Comparison of ENCODE assay signal across 22 cellular contexts in genomic region chr11:83717551-83717950, GRCh38.
DNase-seq lines count a peak whose midpoint lies in the region; TF ChIP-seq lines count a peak whose summit lies in the region.
"Had no signal": no experiment of that assay in that cellular context is flagged by ENCODE, and none has a peak within 500 bp of the region (broad histone marks: within the 10 kb centered on the region; RNA-seq: fewer than 3 reads in every experiment).

No MANE protein-coding gene starts in this region.

- H3K4me3 ChIP-seq in mammary epithelial cell (replicated peaks in 1 of 3; ENCODE audit: insufficient read depth in 1 of 3, low read depth in 2 of 3, low read length in 3 of 3) (no peak overlapping the region), HAP-1 (no peak overlapping the region)
- H3K4me3 ChIP-seq: BLaER1 treated with 17β-estradiol and CSF1 and Interleukin-3, amounts not matched to agents 10 nM and 100 nM; upper lobe of left lung had no signal

- H3K4me1 ChIP-seq in mammary epithelial cell (ENCODE audit: insufficient read depth, low read length), result no peaks in the 10 kb centered on the region
- H3K4me1 ChIP-seq in HAP-1, result no peaks in the 10 kb centered on the region
- H3K4me1 ChIP-seq: BLaER1 treated with 17β-estradiol and CSF1 and Interleukin-3, amounts not matched to agents 10 nM and 100 nM; upper lobe of left lung had no signal

- no peak overlapping the region for H3K27ac ChIP-seq in mammary epithelial cell (ENCODE audit: insufficient read depth, low read depth, low read length)
- H3K27ac ChIP-seq: BLaER1 treated with 17β-estradiol and CSF1 and Interleukin-3, amounts not matched to agents 10 nM and 100 nM; parathyroid adenoma; upper lobe of left lung had no signal

- dilution Hi-C loops in mammary epithelial cell (cut with HindIII; ENCODE audit: low sequenced_read_pairs), result no loop called here

- no peak overlapping the region for H3K4me3 Mint-ChIP-seq in MCF 10A (ENCODE audit: unreplicated experiment)
- H3K4me3 Mint-ChIP-seq: activated CD4-positive, alpha-beta T cell treated with anti-CD3 and anti-CD28 coated beads for 36 hours; activated naive CD4-positive, alpha-beta T cell treated with anti-CD3 and anti-CD28 coated beads for 36 hours; nephron; T-cell had no signal

- no peaks in the 10 kb centered on the region for H3K79me2 ChIP-seq in mammary epithelial cell (ENCODE audit: insufficient read depth, low read length)
- H3K79me2 ChIP-seq: parathyroid adenoma had no signal

- BruUV-seq in MCF 10A (replicated peaks; lab: Mats Ljungman, UMichigan), result no TSS peak
- no TSS peak for BruUV-seq in mammary epithelial cell (replicated peaks; lab: Mats Ljungman, UMichigan)

- H3K36me3 Mint-ChIP-seq in MCF 10A (ENCODE audit: insufficient read depth, unreplicated experiment), result no peaks in the 10 kb centered on the region
- H3K36me3 Mint-ChIP-seq: T-cell had no signal

- H3K36me3 ChIP-seq in mammary epithelial cell (ENCODE audit: insufficient read depth, low read length), result no peaks in the 10 kb centered on the region
- no peaks in the 10 kb centered on the region for H3K36me3 ChIP-seq in HAP-1 (replicated peaks)
- H3K36me3 ChIP-seq: BLaER1 treated with 17β-estradiol and CSF1 and Interleukin-3, amounts not matched to agents 10 nM and 100 nM; upper lobe of left lung had no signal

- no peak overlapping the region for H2AFZ ChIP-seq in mammary epithelial cell (ENCODE audit: low read depth, low read length)
- H2AFZ ChIP-seq: parathyroid adenoma had no signal

- TF ChIP-seq CTCF in MCF 10A (IDR thresholded peaks at IDR 0.05; ENCODE audit: unreplicated experiment) (no peak), mammary epithelial cell (conservative IDR thresholded peaks at IDR 0.05 in 1 of 2, IDR thresholded peaks at IDR 0.05 in 1 of 2; ENCODE audit: extremely low read depth in 1 of 2, insufficient read depth in 1 of 2, low read depth in 1 of 2, low read length in 2 of 2) (no peak)

- no peak overlapping the region for H3K27ac Mint-ChIP-seq in MCF 10A (ENCODE audit: low read depth, unreplicated experiment)
- H3K27ac Mint-ChIP-seq: activated CD4-positive, alpha-beta T cell treated with anti-CD3 and anti-CD28 coated beads for 36 hours; activated naive CD4-positive, alpha-beta T cell treated with anti-CD3 and anti-CD28 coated beads for 36 hours; nephron; T-cell had no signal

- H3K27me3 ChIP-seq in mammary epithelial cell (ENCODE audit: insufficient read depth, low read length) (no peaks in the 10 kb centered on the region), HAP-1 (ENCODE audit: low read depth) (no peaks in the 10 kb centered on the region)
- H3K27me3 ChIP-seq: BLaER1 treated with 17β-estradiol and CSF1 and Interleukin-3, amounts not matched to agents 10 nM and 100 nM; upper lobe of left lung had no signal

- WGBS in mammary epithelial cell (ENCODE audit: low coverage, missing lambda C conversion rate), result 76% methylated on average over 3 of the region's 3 CpGs

- H3K27me3 Mint-ChIP-seq in MCF 10A (ENCODE audit: insufficient read depth, unreplicated experiment), result peaks cover 18% of the 10 kb centered on the region

- H3K9me3 ChIP-seq in mammary epithelial cell (replicated peaks; ENCODE audit: insufficient read depth, low read length), result no peaks in the 10 kb centered on the region
- H3K9me3 ChIP-seq in HAP-1, result no peaks in the 10 kb centered on the region
- H3K9me3 ChIP-seq: BLaER1 treated with 17β-estradiol and CSF1 and Interleukin-3, amounts not matched to agents 10 nM and 100 nM; upper lobe of left lung had no signal

- no peaks in the 10 kb centered on the region for H4K20me1 ChIP-seq in mammary epithelial cell (ENCODE audit: insufficient read depth, low read length)
- H4K20me1 ChIP-seq: BLaER1 treated with 17β-estradiol and CSF1 and Interleukin-3, amounts not matched to agents 10 nM and 100 nM had no signal

- in situ Hi-C loops in mammary epithelial cell (cut with MboI; ENCODE audit: low sequenced_read_pairs in 2 of 2), result no loop called here
- in situ Hi-C loops in HAP-1 (cut with MboI; ENCODE audit: low sequenced_read_pairs), result no loop called here

- peaks cover 17% of the 10 kb centered on the region for H3K4me1 Mint-ChIP-seq in MCF 10A (ENCODE audit: insufficient read depth, unreplicated experiment)
- H3K4me1 Mint-ChIP-seq: activated CD4-positive, alpha-beta T cell treated with anti-CD3 and anti-CD28 coated beads for 36 hours; T-cell had no signal

- intact Hi-C loops in MCF 10A (cut with micrococcal nuclease), result no loop called here
- intact Hi-C loops in mammary epithelial cell (cut with micrococcal nuclease), result no loop called here

- no peak overlapping the region for H3K4me2 ChIP-seq in mammary epithelial cell (ENCODE audit: insufficient read depth, low read depth, low read length)
- H3K4me2 ChIP-seq: BLaER1 treated with 17β-estradiol and CSF1 and Interleukin-3, amounts not matched to agents 10 nM and 100 nM had no signal

- H3K9me3 Mint-ChIP-seq in MCF 10A (ENCODE audit: unreplicated experiment), result no peaks in the 10 kb centered on the region
- H3K9me3 Mint-ChIP-seq: activated naive CD4-positive, alpha-beta T cell treated with anti-CD3 and anti-CD28 coated beads for 36 hours; nephron had no signal

- POLR2A ChIA-PET in MCF 10A (lab: Yijun Ruan, JAX), result interaction anchor here (1.4 kb wide), 1 partner anchor 8 kb away, joined by 4 read pairs; no protein-coding TSS in a partner anchor

- no peak overlapping the region for H3K9ac ChIP-seq in mammary epithelial cell (ENCODE audit: insufficient read depth, low read length)
- H3K9ac ChIP-seq: BLaER1 treated with 17β-estradiol and CSF1 and Interleukin-3, amounts not matched to agents 10 nM and 100 nM; parathyroid adenoma had no signal

- CTCF ChIA-PET in MCF 10A (lab: Yijun Ruan, JAX), result interaction anchor here (0.7 to 1.2 kb wide), 3 partner anchors 13 to 102 kb away, joined by 3 to 5 read pairs (median 3); no protein-coding TSS in a partner anchor
- CTCF ChIA-PET in mammary epithelial cell (lab: Charles Lee; ENCODE audit: low non-redundant PET), result no interaction called here

- peak; percentile 5 for DNase-seq in MCF 10A (ENCODE audit: unreplicated experiment)
- DNase-seq in mammary epithelial cell, result no peak
- DNase-seq in SW480 (ENCODE audit: low spot score), result peak; percentile 21
- peak; percentile 88 for DNase-seq in islet precursor cell
- no peak for DNase-seq in NCI-H82 treated with DMSO at 0.1 percent for 48 hours (lab: John Stamatoyannopoulos, UW; ENCODE audit: unreplicated experiment)
- DNase-seq in HAP-1 (ENCODE audit: low spot score in 2 of 2), result no peak
- DNase-seq in NOMO-1 treated with dmso at 0.1 percent for 144 hours (lab: John Stamatoyannopoulos, UW; ENCODE audit: unreplicated experiment), result no peak
- DNase-seq in NOMO-1 treated with DMSO at 0.1 percent for 48 hours (lab: John Stamatoyannopoulos, UW; ENCODE audit: unreplicated experiment), result no peak
- DNase-seq: activated CD4-positive, alpha-beta T cell treated with anti-CD3 and anti-CD28 coated beads for 36 hours; activated naive CD4-positive, alpha-beta T cell treated with anti-CD3 and anti-CD28 coated beads for 36 hours; activated T-cell treated with anti-CD3 and anti-CD28 coated beads, Interleukin-2, amount 50 U/mL, for 48 hours; amygdala; central memory CD4-positive, alpha-beta T cell; NCI-H1436; NCI-H2171 treated with DMSO at 0.1 percent for 48 hours; NCI-H524 treated with DMSO at 0.1 percent for 48 hours; SHP77 treated with DMSO at 0.1 percent for 48 hours; T-cell; upper lobe of left lung had no signal

Comparison
In these comparisons a context has a peak if more than half of its experiments do, and no peak if none do; other contexts are left out.
1. DNase-seq: peak in MCF 10A (single experiment), SW480 (single experiment) and islet precursor cell (single experiment); none in mammary epithelial cell (single experiment), NCI-H82 treated with DMSO at 0.1 percent for 48 hours (single experiment), HAP-1 (0 of 2), NOMO-1 treated with dmso at 0.1 percent for 144 hours (single experiment) and NOMO-1 treated with DMSO at 0.1 percent for 48 hours (single experiment).